ENCODE assay signal across 11 cellular contexts in the genomic region with DNA sequence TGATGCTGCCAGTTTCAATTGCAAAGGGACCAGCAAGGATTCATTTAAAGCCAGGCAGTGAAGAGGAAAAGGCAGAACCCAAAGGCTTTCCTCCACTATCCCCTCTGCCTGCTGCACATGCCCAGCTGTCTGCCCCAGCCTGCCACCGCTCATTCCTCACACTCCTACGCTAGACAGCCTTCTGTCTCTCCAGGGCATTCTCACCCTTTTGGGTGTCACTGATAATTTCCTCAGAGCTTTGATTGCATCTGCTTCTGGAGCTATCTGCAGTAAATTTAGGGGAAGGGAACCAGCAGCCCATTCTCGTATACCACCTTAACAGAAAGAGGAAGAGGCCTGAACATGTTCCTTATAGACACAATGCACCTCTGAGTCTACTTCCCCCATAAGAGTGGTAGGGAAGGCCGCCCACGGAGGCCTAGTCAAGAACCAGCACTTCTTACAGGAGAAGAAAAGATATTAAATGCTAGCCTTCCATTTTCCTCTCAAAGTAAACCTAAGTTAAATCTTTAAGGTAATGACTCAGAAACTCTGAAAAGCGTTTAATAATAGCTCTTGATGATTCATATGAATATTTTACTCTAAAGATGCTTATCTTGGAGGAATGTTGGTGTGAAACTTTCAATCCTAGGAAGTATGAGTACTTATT. TPM values are rescaled to one million over a fixed set of nuclear protein-coding genes. Genes with fewer than 3 reads are reported as not detected.
DNase-seq lines count a peak whose midpoint lies in the region; ATAC-seq and TF ChIP-seq lines count a peak whose summit lies in the region.
"Had no signal": no experiment of that assay in that cellular context is flagged by ENCODE, and none has a peak within 500 bp of the region (broad histone marks: within the 10 kb centered on the region; RNA-seq: fewer than 3 reads in every experiment).

No MANE protein-coding gene starts in this region.

- H3K9me3 Mint-ChIP-seq in activated CD8-positive, alpha-beta memory T cell treated with anti-CD3 and anti-CD28 coated beads, Interleukin-2, amount 10 ng/mL, durations not matched to agents 7 days and 5 days (ENCODE audit: low read depth) = peaks cover 2% of the 10 kb centered on the region
- H3K9me3 Mint-ChIP-seq in activated CD8-positive, alpha-beta T cell treated with anti-CD3 and anti-CD28 coated beads for 36 hours = no peaks in the 10 kb centered on the region
- peaks cover 0 to 12% (median under 1%) of the 10 kb centered on the region in 9 donors for H3K9me3 Mint-ChIP-seq in naive thymus-derived CD8-positive, alpha-beta T cell
- H3K9me3 Mint-ChIP-seq: central memory CD8-positive, alpha-beta T cell had no signal

- peak overlapping the region; percentile 80 for H3K27ac ChIP-seq in caudate nucleus (ENCODE audit: low read depth, low read length)
- H3K27ac ChIP-seq: neutrophil had no signal

- ATAC-seq in activated CD8-positive, alpha-beta memory T cell treated with anti-CD3 and anti-CD28 coated beads, Interleukin-2, amount 10 ng/mL, durations not matched to agents 7 days and 5 days = no peak
- no peak for ATAC-seq in activated CD8-positive, alpha-beta T cell treated with anti-CD3 and anti-CD28 coated beads for 36 hours
- ATAC-seq in naive thymus-derived CD8-positive, alpha-beta T cell = no peak

- no peak overlapping the region for H3K4me3 Mint-ChIP-seq in activated CD8-positive, alpha-beta memory T cell treated with anti-CD3 and anti-CD28 coated beads, Interleukin-2, amount 10 ng/mL, durations not matched to agents 7 days and 5 days
- no peak overlapping the region for H3K4me3 Mint-ChIP-seq in activated CD8-positive, alpha-beta T cell treated with anti-CD3 and anti-CD28 coated beads for 36 hours
- no peak overlapping the region for H3K4me3 Mint-ChIP-seq in naive thymus-derived CD8-positive, alpha-beta T cell
- H3K4me3 Mint-ChIP-seq: central memory CD8-positive, alpha-beta T cell had no signal

- no peak for TF ChIP-seq CTCF in activated CD8-positive, alpha-beta T cell treated with anti-CD3 and anti-CD28 coated beads for 36 hours (IDR thresholded peaks at IDR 0.05)

- H3K36me3 Mint-ChIP-seq in activated CD8-positive, alpha-beta memory T cell treated with anti-CD3 and anti-CD28 coated beads, Interleukin-2, amount 10 ng/mL, durations not matched to agents 7 days and 5 days = no peaks in the 10 kb centered on the region
- H3K36me3 Mint-ChIP-seq in activated CD8-positive, alpha-beta T cell treated with anti-CD3 and anti-CD28 coated beads for 36 hours (ENCODE audit: low read depth) = peaks cover 3% of the 10 kb centered on the region
- H3K36me3 Mint-ChIP-seq in naive thymus-derived CD8-positive, alpha-beta T cell = peaks cover 0 to 23% (median 16%) of the 10 kb centered on the region in 3 donors

- DNase-seq in GDM1 (lab: John Stamatoyannopoulos, UW) = peak; percentile 64
- peak; percentile 92 for DNase-seq in NOMO-1 treated with DMSO at 0.1 percent for 48 hours (lab: John Stamatoyannopoulos, UW; ENCODE audit: unreplicated experiment)
- peak in 42 of 61 donors; percentile 4 to 84 (median 42) for DNase-seq in caudate nucleus (lab: John Stamatoyannopoulos, UW)
- DNase-seq in non-pigmented ciliary epithelial cell (ENCODE audit: low read depth) = peak; percentile 23
- DNase-seq in activated CD8-positive, alpha-beta memory T cell treated with anti-CD3 and anti-CD28 coated beads, Interleukin-2, amount 10 ng/mL, durations not matched to agents 7 days and 5 days = no peak
- no peak for DNase-seq in activated CD8-positive, alpha-beta T cell treated with anti-CD3 and anti-CD28 coated beads for 36 hours
- DNase-seq in GOT3 (lab: John Stamatoyannopoulos, UW) = no peak
- DNase-seq in naive thymus-derived CD8-positive, alpha-beta T cell = no peak
- DNase-seq: NCI-H1092 treated with DMSO at 0.1 percent for 48 hours had no signal

- H3K4me1 Mint-ChIP-seq in activated CD8-positive, alpha-beta memory T cell treated with anti-CD3 and anti-CD28 coated beads, Interleukin-2, amount 10 ng/mL, durations not matched to agents 7 days and 5 days = no peaks in the 10 kb centered on the region
- peaks cover 2% of the 10 kb centered on the region for H3K4me1 Mint-ChIP-seq in activated CD8-positive, alpha-beta T cell treated with anti-CD3 and anti-CD28 coated beads for 36 hours (ENCODE audit: low read depth)
- H3K4me1 Mint-ChIP-seq in naive thymus-derived CD8-positive, alpha-beta T cell = peaks cover 0 to 2% (median 0%) of the 10 kb centered on the region in 4 donors
- H3K4me1 Mint-ChIP-seq: central memory CD8-positive, alpha-beta T cell had no signal

- CTCF ChIA-PET in activated CD8-positive, alpha-beta memory T cell treated with anti-CD3 and anti-CD28 coated beads, Interleukin-2, amount 10 ng/mL, durations not matched to agents 7 days and 5 days (lab: Charles Lee) = no interaction called here
- CTCF ChIA-PET in activated CD8-positive, alpha-beta T cell treated with anti-CD3 and anti-CD28 coated beads for 36 hours (lab: Charles Lee) = no interaction called here

- no peaks in the 10 kb centered on the region for H3K27me3 Mint-ChIP-seq in activated CD8-positive, alpha-beta memory T cell treated with anti-CD3 and anti-CD28 coated beads, Interleukin-2, amount 10 ng/mL, durations not matched to agents 7 days and 5 days
- H3K27me3 Mint-ChIP-seq in activated CD8-positive, alpha-beta T cell treated with anti-CD3 and anti-CD28 coated beads for 36 hours = peaks cover 6% of the 10 kb centered on the region
- H3K27me3 Mint-ChIP-seq in naive thymus-derived CD8-positive, alpha-beta T cell = peaks cover 1 to 10% (median 6%) of the 10 kb centered on the region in 5 donors

- intact Hi-C loops in activated CD8-positive, alpha-beta T cell treated with anti-CD3 and anti-CD28 coated beads for 36 hours (cut with micrococcal nuclease) = no loop called here

- POLR2A ChIA-PET in activated CD8-positive, alpha-beta T cell treated with anti-CD3 and anti-CD28 coated beads for 36 hours (lab: Charles Lee) = no interaction called here
- POLR2A ChIA-PET in naive thymus-derived CD8-positive, alpha-beta T cell (lab: Charles Lee) = no interaction called here

- no peak overlapping the region for H3K27ac Mint-ChIP-seq in activated CD8-positive, alpha-beta memory T cell treated with anti-CD3 and anti-CD28 coated beads, Interleukin-2, amount 10 ng/mL, durations not matched to agents 7 days and 5 days
- no peak overlapping the region for H3K27ac Mint-ChIP-seq in activated CD8-positive, alpha-beta T cell treated with anti-CD3 and anti-CD28 coated beads for 36 hours
- H3K27ac Mint-ChIP-seq in naive thymus-derived CD8-positive, alpha-beta T cell = no peak overlapping the region

RNA-seq across cellular contexts. Expression of gene NUDT16, which starts 20.9 kb away (rescaled TPM):
- total RNA-seq in activated CD8-positive, alpha-beta memory T cell treated with anti-CD3 and anti-CD28 coated beads, Interleukin-2, amount 10 ng/mL, durations not matched to agents 7 days and 5 days = 10 to 100 TPM in 1 of 2 experiments, 1 to 10 TPM in 1; 9.8 to 11.5 TPM
- total RNA-seq in activated CD8-positive, alpha-beta T cell treated with anti-CD3 and anti-CD28 coated beads for 36 hours = 1 to 10 TPM; 5.1 to 5.5 TPM
- 10 to 100 TPM; 14.5 to 16.1 TPM for total RNA-seq in naive thymus-derived CD8-positive, alpha-beta T cell
- polyA plus RNA-seq in naive thymus-derived CD8-positive, alpha-beta T cell = 1 to 10 TPM; 2.4 to 3.8 (median 2.9) TPM

Comparison
In these comparisons a context has a peak if more than half of its experiments do, and no peak if none do; other contexts are left out.
1. DNase-seq: peak in GDM1 (single experiment), NOMO-1 treated with DMSO at 0.1 percent for 48 hours (single experiment), caudate nucleus (42 of 61) and non-pigmented ciliary epithelial cell (single experiment); none in activated CD8-positive, alpha-beta memory T cell treated with anti-CD3 and anti-CD28 coated beads, Interleukin-2, amount 10 ng/mL, durations not matched to agents 7 days and 5 days (single experiment), activated CD8-positive, alpha-beta T cell treated with anti-CD3 and anti-CD28 coated beads for 36 hours (single experiment), GOT3 (single experiment) and naive thymus-derived CD8-positive, alpha-beta T cell (0 of 10).